In genomic region chr6:142737368-142738060, GRCh38 we compare ENCODE assay signal across 13 cellular contexts.
DNase-seq lines count a peak whose midpoint lies in the region; ATAC-seq and TF ChIP-seq lines count a peak whose summit lies in the region.
"Had no signal": no experiment of that assay in that cellular context is flagged by ENCODE, and none has a peak within 500 bp of the region (broad histone marks: within the 10 kb centered on the region; RNA-seq: fewer than 3 reads in every experiment).

No MANE protein-coding gene starts in this region.

- DNase-seq in CD1c-positive myeloid dendritic cell (ENCODE audit: extremely low spot score): peak; percentile 26
- DNase-seq in HCEC 1CT: peak; percentile 36
- peak; percentile 14 for DNase-seq in NOMO-1 treated with DMSO at 0.1 percent for 48 hours (lab: John Stamatoyannopoulos, UW; ENCODE audit: unreplicated experiment)
- DNase-seq in lower leg skin (ENCODE audit: low spot score in 2 of 2): no peak
- DNase-seq in activated effector memory CD4-positive, alpha-beta T cell treated with Interleukin-2 at 50 U/mL for 16 hours: no peak
- no peak for DNase-seq in activated CD4-positive, alpha-beta T cell treated with anti-CD3 and anti-CD28 coated beads for 48 hours
- no peak for DNase-seq in SHP77 treated with DMSO at 0.1 percent for 48 hours (lab: John Stamatoyannopoulos, UW)
- DNase-seq: activated CD4-positive, alpha-beta memory T cell treated with anti-CD3 and anti-CD28 coated beads, Interleukin-2, amount 10 ng/mL, durations not matched to agents 7 days and 5 days; cerebellar nuclear complex; NCI-H2029 treated with DMSO at 0.1 percent for 48 hours had no signal

- TF ChIP-seq POLR2A in lower leg skin (IDR thresholded peaks at IDR 0.05): no peak

- no peak overlapping the region for H3K4me3 ChIP-seq in lower leg skin (ENCODE audit: low read depth, poor library complexity, severe bottlenecking)
- H3K4me3 ChIP-seq: right atrium auricular region, SK-N-MC had no signal

- TF ChIP-seq CTCF in lower leg skin (IDR thresholded peaks at IDR 0.05): no peak

- ATAC-seq in esophagus mucosa: peak; percentile 77

- intact Hi-C loops in lower leg skin (cut with DNase I; ENCODE audit: low total_unique reads): no loop called here

- WGBS in lower leg skin, 2 donors: 52 to 71% methylated on average over 3 of the region's 3 CpGs

Comparison
In these comparisons a context has a peak if more than half of its experiments do, and no peak if none do; other contexts are left out.
1. DNase-seq: peak in CD1c-positive myeloid dendritic cell (single experiment), HCEC 1CT (single experiment) and NOMO-1 treated with DMSO at 0.1 percent for 48 hours (single experiment); none in lower leg skin (0 of 2), activated effector memory CD4-positive, alpha-beta T cell treated with Interleukin-2 at 50 U/mL for 16 hours (single experiment), activated CD4-positive, alpha-beta T cell treated with anti-CD3 and anti-CD28 coated beads for 48 hours (single experiment) and SHP77 treated with DMSO at 0.1 percent for 48 hours (single experiment).